ENCODE assay signal across 8 cellular contexts in the genomic region with DNA sequence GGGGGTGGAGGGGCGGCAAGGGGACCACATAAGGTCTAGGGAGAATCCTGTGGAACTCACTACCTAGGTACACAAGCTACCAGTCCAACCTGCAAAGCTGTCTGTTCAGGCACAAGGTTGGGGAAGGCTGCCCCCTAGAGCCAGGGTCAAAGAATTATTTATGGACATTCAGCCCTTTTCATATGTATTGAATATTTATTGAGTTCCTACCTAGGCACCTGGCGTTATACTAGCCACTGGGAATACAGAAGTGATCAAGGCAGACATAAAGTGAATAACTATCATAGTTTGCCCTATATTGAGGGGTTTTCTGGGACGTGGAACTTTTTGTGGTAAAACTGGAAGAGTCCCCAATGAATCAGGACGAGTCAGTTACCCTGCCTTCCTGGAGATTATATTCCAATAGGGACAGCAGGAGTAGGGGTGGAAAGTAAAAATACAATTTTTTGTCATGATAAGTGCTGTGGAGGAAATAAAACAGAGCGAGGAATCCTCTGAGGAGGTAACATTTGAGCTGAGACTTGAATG. TPM values are rescaled to one million over a fixed set of nuclear protein-coding genes. Genes with fewer than 3 reads are reported as not detected.
DNase-seq lines count a peak whose midpoint lies in the region; ATAC-seq, FAIRE-seq and TF ChIP-seq lines count a peak whose summit lies in the region.

No MANE protein-coding gene starts in this region.

- H3K27ac ChIP-seq in AG04450 (ENCODE audit: low read depth, low read length): no peak overlapping the region
- H3K27ac ChIP-seq in epithelial cell of prostate: peak overlapping the region; percentile 60
- no peak overlapping the region for H3K27ac ChIP-seq in pancreas

- WGBS in pancreas, 2 donors: 22 to 33% methylated on average over 5 of the region's 5 CpGs

- TF ChIP-seq CTCF in AG04450 (IDR thresholded peaks at IDR 0.05; ENCODE audit: low read depth, low read length) (peak; percentile 54), pancreas (IDR thresholded peaks at IDR 0.05) (peak; percentile 25 to 46 (median 36))

- intact Hi-C loops in pancreas (cut with DNase I): no loop called here

- H3K9me3 ChIP-seq in AG04450 (ENCODE audit: control insufficient read depth, insufficient read depth, low read length) (no peaks in the 10 kb centered on the region), pancreas (no peaks in the 10 kb centered on the region)

- CTCF ChIA-PET in AG04450 (lab: Charles Lee): interaction anchor here (0.6 to 6.6 kb wide), 21 partner anchors 9 to 938 kb away, joined by 3 to 86 read pairs (median 4); partner anchors contain the start of genes RAPGEF3 and VDR

- no peaks in the 10 kb centered on the region for H3K36me3 ChIP-seq in pancreas

- DNase-seq in AG04450 (ENCODE audit: low read depth, low spot score) (no peak), NCI-H69 (lab: John Stamatoyannopoulos, UW) (peak; percentile 79), epithelial cell of prostate (ENCODE audit: low read depth, low spot score) (no peak), pancreas (peak in 5 of 6 donors; percentile 66 to 78 (median 71))
- DNase-seq in activated CD8-positive, alpha-beta memory T cell treated with anti-CD3 and anti-CD28 coated beads for 1 hour (ENCODE audit: extremely low read depth in 1 of 2, low read depth in 1 of 2): peak; percentile 45 to 51

- POLR2A ChIA-PET in AG04450 (lab: Yijun Ruan, JAX): interaction anchor here (0.5 to 1.7 kb wide), 2 partner anchors 15 to 131 kb away, joined by 3 to 5 read pairs; no protein-coding TSS in a partner anchor

- peak; percentile 51 for ATAC-seq in GM19025 (IDR thresholded peaks at IDR 0.05; ENCODE audit: low read depth, unreplicated experiment)
- ATAC-seq in pancreas: peak; percentile 68 to 93 (median 84)
- ATAC-seq in HG03097 (IDR thresholded peaks at IDR 0.05; ENCODE audit: low FRiP score, unreplicated experiment): no peak
- no peak for ATAC-seq in HG02870 (IDR thresholded peaks at IDR 0.05; ENCODE audit: unreplicated experiment)

- H3K4me3 ChIP-seq in AG04450 (ENCODE audit: low read depth, low read length) (no peak overlapping the region), pancreas (no peak overlapping the region)

- no peaks in the 10 kb centered on the region for H3K4me1 ChIP-seq in pancreas

- H3K27me3 ChIP-seq in AG04450 (ENCODE audit: control insufficient read depth, insufficient read depth, low read length): no peaks in the 10 kb centered on the region
- no peaks in the 10 kb centered on the region for H3K27me3 ChIP-seq in pancreas

- no peak for FAIRE-seq in pancreas (lab: Jason Lieb, UNC)

RNA-seq across cellular contexts. Expression of gene SLC48A1, which starts 5.8 kb away (rescaled TPM):
- polyA plus RNA-seq in AG04450 (2011; rRNA removed): 7.8 and 9.0 TPM in 2 replicates
- polyA minus RNA-seq in AG04450 (2011; rRNA and poly(A)+ RNA removed): 9.3 and 12.2 TPM in 2 replicates
- total RNA-seq in pancreas: 10 to 100 TPM; 12.2 to 17.2 (median 13.9) TPM
- polyA plus RNA-seq in pancreas: 10 to 100 TPM; 12.4 to 14.2 TPM

RNA-seq across cellular contexts. Expression of gene RAPGEF3, which starts 8.6 kb away (rescaled TPM):
- polyA plus RNA-seq in AG04450 (2011; rRNA removed) (1.7 and 2.1 TPM in 2 replicates), pancreas (10 to 100 TPM; 51.4 to 54.4 TPM)
- polyA minus RNA-seq in AG04450 (2011; rRNA and poly(A)+ RNA removed): 2.7 and 3.4 TPM in 2 replicates
- 1 to 10 TPM; 2.5 to 6.7 (median 5.0) TPM for total RNA-seq in pancreas

RNA-seq across cellular contexts. Expression of gene ENDOU, which starts 42.0 kb away (rescaled TPM):
- polyA plus RNA-seq in AG04450 (2011; rRNA removed) (0.07 and 0.10 TPM in 2 replicates), pancreas (under 1 TPM; 0.11 to 0.23 TPM)
- 0.09 TPM in 1 of 2 replicates, not detected in the other for polyA minus RNA-seq in AG04450 (2011; rRNA and poly(A)+ RNA removed)
- under 1 TPM in 1 of 6 donors, not detected in 5; 0.20 TPM for total RNA-seq in pancreas

RNA-seq across cellular contexts. Expression of gene HDAC7, which starts 52.4 kb away (rescaled TPM):
- polyA plus RNA-seq in AG04450 (2011; rRNA removed) (17.1 and 22.1 TPM in 2 replicates), pancreas (10 to 100 TPM; 36.6 to 48.1 TPM)
- 22.5 and 25.5 TPM in 2 replicates for polyA minus RNA-seq in AG04450 (2011; rRNA and poly(A)+ RNA removed)
- 10 to 100 TPM; 17.9 to 45.5 (median 20.1) TPM for total RNA-seq in pancreas

Comparison
In these comparisons a context has a peak if more than half of its experiments do, and no peak if none do; other contexts are left out.
1. DNase-seq: peak in NCI-H69 (single experiment), activated CD8-positive, alpha-beta memory T cell treated with anti-CD3 and anti-CD28 coated beads for 1 hour (2 of 2) and pancreas (5 of 6); none in AG04450 (single experiment) and epithelial cell of prostate (single experiment).
2. ATAC-seq: peak in GM19025 (single experiment) and pancreas (4 of 4); none in HG03097 (single experiment) and HG02870 (single experiment).
3. RNA of gene RAPGEF3, which starts 8.6 kb away (polyA plus RNA-seq): 51.4 to 54.4 TPM in pancreas; 1.7 to 2.1 TPM in AG04450; every median in the first group is over 10 times any median in the second.